In the genomic region with DNA sequence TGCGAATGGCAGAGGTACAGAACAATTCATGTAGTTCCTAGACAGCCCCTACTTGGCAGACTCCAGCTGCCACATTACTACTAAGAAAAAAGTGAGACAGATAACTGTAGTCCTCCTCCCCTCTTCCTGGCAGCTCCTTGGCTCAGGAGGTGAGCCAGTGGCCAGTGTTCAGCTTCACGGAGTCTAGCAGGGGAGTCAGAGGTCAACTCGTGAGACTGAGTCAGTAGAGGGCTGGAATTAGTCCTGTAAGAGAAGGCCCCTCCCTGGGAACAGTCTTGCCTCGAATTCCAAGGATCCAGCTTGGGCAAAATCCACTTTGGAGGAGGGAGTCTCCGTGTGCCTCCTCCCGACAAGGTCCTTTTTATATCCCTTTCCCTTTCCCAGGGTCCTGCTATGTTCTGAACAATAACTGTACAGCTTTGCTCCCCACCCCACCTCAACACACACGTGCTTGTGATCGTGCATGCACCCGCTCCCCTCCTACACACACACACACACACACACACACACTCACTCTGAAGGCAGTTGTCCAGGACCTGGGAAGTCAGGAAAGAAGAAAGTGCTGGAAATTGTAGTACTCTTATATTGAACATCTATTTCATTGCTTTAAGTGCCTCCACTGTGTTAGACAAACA, we compare ENCODE assay signal across 16 cellular contexts. TPM values are rescaled to one million over a fixed set of nuclear protein-coding genes. Genes with fewer than 3 reads are reported as not detected.
DNase-seq lines count a peak whose midpoint lies in the region; ATAC-seq, FAIRE-seq and TF ChIP-seq lines count a peak whose summit lies in the region.
"Had no signal": no experiment of that assay in that cellular context is flagged by ENCODE, and none has a peak within 500 bp of the region (broad histone marks: within the 10 kb centered on the region; RNA-seq: fewer than 3 reads in every experiment).

No MANE protein-coding gene starts in this region.

- H3K14ac ChIP-seq in mesenchymal stem cell (ENCODE audit: low read length in 2 of 2), result peak overlapping the region in 1 of 2 experiments; percentile 6

- TF ChIP-seq CTCF in endothelial cell of umbilical vein (IDR thresholded peaks at IDR 0.05; ENCODE audit: extremely low read depth in 1 of 2, insufficient read depth in 1 of 2, low read depth in 1 of 2, low read length in 2 of 2) (no peak), suprapubic skin (IDR thresholded peaks at IDR 0.05) (no peak), MM.1S (IDR thresholded peaks at IDR 0.05; ENCODE audit: low read length) (no peak)

- H3K23ac ChIP-seq in mesenchymal stem cell (ENCODE audit: low read length in 2 of 2), result no peak overlapping the region

- H3K4me1 ChIP-seq in endothelial cell of umbilical vein (ENCODE audit: control insufficient read depth, extremely low read depth, insufficient read depth, low read length) (peaks cover 40% of the 10 kb centered on the region), mesenchymal stem cell (ENCODE audit: control insufficient read depth, insufficient read depth, low read depth, low read length) (peaks cover 9% of the 10 kb centered on the region), suprapubic skin (peaks cover 34% of the 10 kb centered on the region), MM.1S (ENCODE audit: low read length) (no peaks in the 10 kb centered on the region)

- CTCF ChIA-PET in endothelial cell of umbilical vein (lab: Charles Lee), result interaction anchor here (0.9 to 5.0 kb wide), 11 partner anchors 14 to 125 kb away, joined by 3 to 29 read pairs (median 3); a partner anchor contains a TSS

- no peak overlapping the region for H4K91ac ChIP-seq in mesenchymal stem cell (ENCODE audit: low read length)

- H3F3A ChIP-seq in MM.1S (ENCODE audit: insufficient read depth, low read length), result no peaks in the 10 kb centered on the region; the same call in 1 of the 2 replicates

- H2AK5ac ChIP-seq in mesenchymal stem cell (ENCODE audit: low read length, severe bottlenecking), result no peak overlapping the region

- dilution Hi-C loops in endothelial cell of umbilical vein (cut with MboI; ENCODE audit: extremely low pct_ligation_motif_present, low sequenced_read_pairs), result no loop called here

- intact Hi-C loops in endothelial cell of umbilical vein (cut with micrococcal nuclease), result loop anchor here (1.0 kb wide), 4 partner anchors 11 to 184 kb away; no protein-coding TSS in a partner anchor

- peak overlapping the region in 1 of 2 experiments; percentile 30 for H2BK12ac ChIP-seq in mesenchymal stem cell (ENCODE audit: low read length in 2 of 2)

- TF ChIP-seq EP300 in suprapubic skin (IDR thresholded peaks at IDR 0.05), result no peak

- no peak overlapping the region for H4K8ac ChIP-seq in mesenchymal stem cell (ENCODE audit: low read length)

- H3K4ac ChIP-seq in mesenchymal stem cell (ENCODE audit: low read depth in 1 of 2, low read length in 2 of 2), result peak overlapping the region in 1 of 2 experiments; percentile 27

- WGBS in mesenchymal stem cell, result 66% methylated on average over 9 of the region's 9 CpGs
- WGBS in suprapubic skin, result 76% methylated on average over 9 of the region's 9 CpGs

- ATAC-seq in GM21360 (IDR thresholded peaks at IDR 0.05; ENCODE audit: unreplicated experiment) (no peak), HG02623 (IDR thresholded peaks at IDR 0.05; ENCODE audit: unreplicated experiment) (no peak)
- ATAC-seq: HCT116 had no signal

- no peaks in the 10 kb centered on the region for H3K9me3 ChIP-seq in endothelial cell of umbilical vein (replicated peaks; ENCODE audit: control insufficient read depth, insufficient read depth, low read length)
- no peaks in the 10 kb centered on the region for H3K9me3 ChIP-seq in mesenchymal stem cell (ENCODE audit: control insufficient read depth, low read length)
- H3K9me3 ChIP-seq in suprapubic skin, result no peaks in the 10 kb centered on the region
- H3K9me3 ChIP-seq in MM.1S (replicated peaks; ENCODE audit: insufficient read depth, low read length), result no peaks in the 10 kb centered on the region

- no peaks in the 10 kb centered on the region for H3K9me1 ChIP-seq in endothelial cell of umbilical vein (replicated peaks; ENCODE audit: control insufficient read depth, extremely low read depth, insufficient read depth, low read length)

- H2BK15ac ChIP-seq in mesenchymal stem cell (ENCODE audit: low read depth, poor library complexity, severe bottlenecking), result peak overlapping the region; percentile 13

- peak overlapping the region; percentile 66 for H2BK120ac ChIP-seq in mesenchymal stem cell (ENCODE audit: low read depth, low read length)

- H3K79me2 ChIP-seq in endothelial cell of umbilical vein (ENCODE audit: control insufficient read depth, insufficient read depth, low read length) (no peaks in the 10 kb centered on the region), MM.1S (ENCODE audit: low read length) (no peaks in the 10 kb centered on the region)

- H3K27ac ChIP-seq in endothelial cell of umbilical vein (ENCODE audit: insufficient read depth, low read depth, low read length), result peak overlapping the region; percentile 93
- peak overlapping the region; percentile 51 for H3K27ac ChIP-seq in mesenchymal stem cell (ENCODE audit: low read length, poor library complexity, severe bottlenecking)
- H3K27ac ChIP-seq in suprapubic skin, result peak overlapping the region; percentile 73
- H3K27ac ChIP-seq in MM.1S (ENCODE audit: low read length), result no peak overlapping the region
- H3K27ac ChIP-seq: PC-9 had no signal

- H3K4me2 ChIP-seq in endothelial cell of umbilical vein (ENCODE audit: insufficient read depth, low read length), result peak overlapping the region; percentile 82
- no peak overlapping the region for H3K4me2 ChIP-seq in mesenchymal stem cell (ENCODE audit: low read length, poor library complexity, severe bottlenecking)
- H3K4me2 ChIP-seq in MM.1S (ENCODE audit: low read depth, low read length), result no peak overlapping the region
- H3K4me2 ChIP-seq: PC-9 had no signal

- no peaks in the 10 kb centered on the region for H4K20me1 ChIP-seq in endothelial cell of umbilical vein (replicated peaks; ENCODE audit: control insufficient read depth, extremely low read depth, insufficient read depth, low read length)
- no peaks in the 10 kb centered on the region for H4K20me1 ChIP-seq in MM.1S (ENCODE audit: insufficient read depth, low read length)

- TSS peak; percentile 66 for BruUV-seq in endothelial cell of umbilical vein (replicated peaks; lab: Mats Ljungman, UMichigan)

- no peak overlapping the region for H2BK5ac ChIP-seq in mesenchymal stem cell (ENCODE audit: low read depth, low read length, poor library complexity, severe bottlenecking)

- peak overlapping the region; percentile 52 to 87 for H3K18ac ChIP-seq in mesenchymal stem cell (ENCODE audit: low read depth in 1 of 2, low read length in 2 of 2)

- peak; percentile 49 for DNase-seq in LHCN-M2 (ENCODE audit: low read depth)
- peak; percentile 85 for DNase-seq in endothelial cell of umbilical vein (ENCODE audit: low read depth, low spot score)
- peak; percentile 83 for DNase-seq in mesenchymal stem cell
- DNase-seq in suprapubic skin (ENCODE audit: low spot score in 2 of 2), result peak in 1 of 2 donors; percentile 85
- no peak for DNase-seq in MM.1S
- no peak for DNase-seq in iPS-NIHi11 (ENCODE audit: low spot score)
- DNase-seq: activated CD4-positive, alpha-beta memory T cell treated with anti-CD3 and anti-CD28 coated beads for 36 hours; activated naive CD4-positive, alpha-beta T cell treated with anti-CD3 and anti-CD28 coated beads for 36 hours; dorsolateral prefrontal cortex; hypothalamus; Karpas-422; PC-9; T-helper 1 cell had no signal

- no peak for FAIRE-seq in endothelial cell of umbilical vein (lab: Jason Lieb, UNC)

- POLR2A ChIA-PET in endothelial cell of umbilical vein (lab: Charles Lee), result interaction anchor here (0.7 kb wide), 2 partner anchors 31 to 57 kb away, joined by 3 to 7 read pairs; no protein-coding TSS in a partner anchor

- H3K4me3 ChIP-seq in endothelial cell of umbilical vein (replicated peaks in 1 of 3; ENCODE audit: insufficient read depth in 1 of 3, low read depth in 1 of 3, low read length in 3 of 3) (peak overlapping the region in 1 of 3 experiments; percentile 28), mesenchymal stem cell (ENCODE audit: insufficient read depth in 1 of 2, low read depth in 1 of 2, low read length in 2 of 2) (peak overlapping the region in 1 of 2 experiments; percentile 52), suprapubic skin (no peak overlapping the region), MM.1S (ENCODE audit: low read length) (no peak overlapping the region)
- H3K4me3 ChIP-seq: dorsolateral prefrontal cortex, PC-9 had no signal

- H2AFZ ChIP-seq in endothelial cell of umbilical vein (ENCODE audit: low read depth, low read length) (peak overlapping the region; percentile 4), mesenchymal stem cell (ENCODE audit: low read depth, low read length) (no peak overlapping the region), MM.1S (ENCODE audit: low read length) (no peak overlapping the region)
- H2AFZ ChIP-seq: PC-9 had no signal

- peak overlapping the region; percentile 52 for H3K9ac ChIP-seq in endothelial cell of umbilical vein (replicated peaks; ENCODE audit: extremely low read depth, insufficient read depth, low read length)
- peak overlapping the region; percentile 75 for H3K9ac ChIP-seq in mesenchymal stem cell (ENCODE audit: low read length)
- H3K9ac ChIP-seq in MM.1S (ENCODE audit: low read length), result no peak overlapping the region

- TF ChIP-seq POLR2A in endothelial cell of umbilical vein (IDR thresholded peaks at IDR 0.05; ENCODE audit: low read depth, low read length), result no peak
- TF ChIP-seq POLR2A in suprapubic skin (IDR thresholded peaks at IDR 0.05), result no peak

- H3K79me1 ChIP-seq in mesenchymal stem cell (replicated peaks; ENCODE audit: low read length, poor library complexity, severe bottlenecking), result peaks cover 8% of the 10 kb centered on the region

- no peaks in the 10 kb centered on the region for H3K9me2 ChIP-seq in MM.1S (replicated peaks; ENCODE audit: insufficient read depth, low read length)

- H3K36me3 ChIP-seq in endothelial cell of umbilical vein (ENCODE audit: control insufficient read depth in 2 of 2, extremely low read depth in 1 of 2, insufficient read depth in 2 of 2, low read length in 2 of 2) (peaks cover 7 to 12% of the 10 kb centered on the region in 2 experiments), mesenchymal stem cell (ENCODE audit: control insufficient read depth in 1 of 2, insufficient read depth in 2 of 2, low read depth in 1 of 2, low read length in 2 of 2) (peaks cover 42 to 68% of the 10 kb centered on the region in 2 experiments), suprapubic skin (peaks cover 78% of the 10 kb centered on the region), MM.1S (replicated peaks; ENCODE audit: insufficient read depth, low read length) (peaks cover 10% of the 10 kb centered on the region; the same call in 1 of the 2 replicates)

- H3K27me3 ChIP-seq in endothelial cell of umbilical vein (ENCODE audit: control insufficient read depth in 2 of 2, insufficient read depth in 2 of 2, low read length in 2 of 2) (no peaks in the 10 kb centered on the region), mesenchymal stem cell (ENCODE audit: control insufficient read depth in 1 of 2, insufficient read depth in 1 of 2, low read length in 2 of 2) (no peaks in the 10 kb centered on the region), suprapubic skin (no peaks in the 10 kb centered on the region), MM.1S (replicated peaks; ENCODE audit: insufficient read depth, low read length) (no peaks in the 10 kb centered on the region)
- H3K27me3 ChIP-seq: dorsolateral prefrontal cortex had no signal

RNA-seq across cellular contexts. Expression of a gene that starts 22.5 kb away (rescaled TPM):
- 0.38 and 0.98 TPM in 2 replicates for total RNA-seq in LHCN-M2 (2014; rRNA removed)
- polyA plus RNA-seq in LHCN-M2 (2012), result 0.73 TPM
- total RNA-seq in endothelial cell of umbilical vein, result 26.5 and 26.6 TPM in 2 replicates
- 34.3 and 40.1 TPM in 2 replicates for polyA plus RNA-seq in endothelial cell of umbilical vein
- polyA plus RNA-seq in endothelial cell of umbilical vein (2011; cell fraction: cytosol; rRNA removed), result 26.6 and 30.3 TPM in 2 replicates
- polyA plus RNA-seq in endothelial cell of umbilical vein (2011; cell fraction: nucleus; rRNA removed), result 109 and 144 TPM in 2 replicates
- 17.3 and 19.5 TPM in 2 replicates for polyA plus RNA-seq in endothelial cell of umbilical vein (2012)
- polyA minus RNA-seq in endothelial cell of umbilical vein, result 66.2 and 68.0 TPM in 2 replicates
- 22.5 TPM for polyA minus RNA-seq in endothelial cell of umbilical vein (2011; cell fraction: cytosol; rRNA and poly(A)+ RNA removed)
- 12.9 and 17.1 TPM in 2 replicates for polyA minus RNA-seq in endothelial cell of umbilical vein (2011; cell fraction: nucleus; rRNA and poly(A)+ RNA removed)
- polyA plus RNA-seq in mesenchymal stem cell (2013, experiment 1 of 2), result 10.6 TPM
- polyA plus RNA-seq in mesenchymal stem cell (2013, experiment 2 of 2), result 10.2 TPM
- 10 to 100 TPM; 18.3 to 72.3 (median 39.6) TPM for total RNA-seq in suprapubic skin

RNA-seq across cellular contexts. Expression of a gene that starts 24.8 kb away (rescaled TPM):
- total RNA-seq in LHCN-M2 (2014; rRNA removed), result 30.2 and 34.7 TPM in 2 replicates
- 18.4 TPM for polyA plus RNA-seq in LHCN-M2 (2012)
- 56.1 and 63.1 TPM in 2 replicates for total RNA-seq in endothelial cell of umbilical vein
- 61.9 and 75.9 TPM in 2 replicates for polyA plus RNA-seq in endothelial cell of umbilical vein
- polyA plus RNA-seq in endothelial cell of umbilical vein (2011; cell fraction: cytosol; rRNA removed), result 36.4 and 38.2 TPM in 2 replicates
- 215 and 225 TPM in 2 replicates for polyA plus RNA-seq in endothelial cell of umbilical vein (2011; cell fraction: nucleus; rRNA removed)
- polyA plus RNA-seq in endothelial cell of umbilical vein (2012), result 37.5 and 38.3 TPM in 2 replicates
- 65.3 and 77.1 TPM in 2 replicates for polyA minus RNA-seq in endothelial cell of umbilical vein
- 30.9 TPM for polyA minus RNA-seq in endothelial cell of umbilical vein (2011; cell fraction: cytosol; rRNA and poly(A)+ RNA removed)
- polyA minus RNA-seq in endothelial cell of umbilical vein (2011; cell fraction: nucleus; rRNA and poly(A)+ RNA removed), result 49.9 and 71.6 TPM in 2 replicates
- 23.0 TPM for polyA plus RNA-seq in mesenchymal stem cell (2013, experiment 1 of 2)
- polyA plus RNA-seq in mesenchymal stem cell (2013, experiment 2 of 2), result 21.1 TPM
- total RNA-seq in suprapubic skin, result 10 to 100 TPM; 38.3 to 75.4 (median 43.9) TPM

Comparison
In these comparisons a context has a peak if more than half of its experiments do, and no peak if none do; other contexts are left out.
1. DNase-seq: peak in LHCN-M2 (single experiment), endothelial cell of umbilical vein (single experiment) and mesenchymal stem cell (single experiment); none in MM.1S (single experiment) and iPS-NIHi11 (single experiment).